ENCODE assay signal across 7 cellular contexts in the genomic region with DNA sequence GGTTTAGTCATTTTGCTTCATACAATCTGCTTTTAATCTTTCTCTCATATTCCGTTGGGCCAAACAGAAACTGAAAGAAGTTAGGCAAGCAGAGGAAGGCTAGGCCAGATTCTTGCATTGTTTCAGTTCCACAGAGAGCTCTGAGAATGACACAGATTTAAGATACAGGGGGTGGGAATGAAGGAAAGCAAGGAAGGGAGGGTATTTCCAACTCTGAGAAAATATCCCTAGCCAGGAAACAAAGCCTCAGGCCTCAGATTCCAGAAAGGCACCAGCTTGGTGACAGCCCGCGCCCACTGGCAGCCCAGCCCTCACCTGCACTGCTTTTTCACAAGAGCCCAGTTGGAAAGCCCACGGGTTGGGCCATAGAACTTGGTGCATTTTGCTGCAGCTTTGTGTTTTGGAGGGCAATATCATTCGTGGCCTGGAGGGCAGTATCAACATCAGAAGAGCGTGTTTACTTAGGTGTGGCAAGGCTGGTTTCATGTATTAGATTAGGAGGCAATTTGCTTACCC.
DNase-seq lines count a peak whose midpoint lies in the region; ATAC-seq and TF ChIP-seq lines count a peak whose summit lies in the region.

No MANE protein-coding gene starts in this region.

- H3K4me1 ChIP-seq in esophagus squamous epithelium (peaks cover 6 to 35% (median 17%) of the 10 kb centered on the region in 3 donors), SJCRH30 (peaks cover 8% of the 10 kb centered on the region), PC-3 (ENCODE audit: insufficient read depth, low read length) (peaks cover 22% of the 10 kb centered on the region)

- no peaks in the 10 kb centered on the region for H3K9me2 ChIP-seq in PC-3 (replicated peaks; ENCODE audit: low read length)

- peak; percentile 51 for DNase-seq in GM13977 (ENCODE audit: low spot score)
- peak; percentile 67 for DNase-seq in NOMO-1 treated with DMSO at 0.1 percent for 48 hours (lab: John Stamatoyannopoulos, UW; ENCODE audit: unreplicated experiment)
- DNase-seq in esophagus squamous epithelium (lab: John Stamatoyannopoulos, UW): no peak
- peak; percentile 78 for DNase-seq in renal cortical epithelial cell (ENCODE audit: low read depth)
- no peak for DNase-seq in SJCRH30
- DNase-seq in PC-3: no peak

- no peaks in the 10 kb centered on the region for H3K27me3 ChIP-seq in esophagus squamous epithelium
- no peaks in the 10 kb centered on the region for H3K27me3 ChIP-seq in SJCRH30
- no peaks in the 10 kb centered on the region for H3K27me3 ChIP-seq in PC-3 (ENCODE audit: low read length)

- H3K9me3 ChIP-seq in esophagus squamous epithelium (no peaks in the 10 kb centered on the region), SJCRH30 (replicated peaks) (no peaks in the 10 kb centered on the region), PC-3 (ENCODE audit: low read length) (no peaks in the 10 kb centered on the region)

- H3K4me2 ChIP-seq in PC-3 (ENCODE audit: low read length): no peak overlapping the region

- no TSS peak for BruUV-seq in PC-3 (replicated peaks; lab: Mats Ljungman, UMichigan)

- CTCF ChIA-PET in PC-3 (lab: Charles Lee): no interaction called here

- H2AFZ ChIP-seq in PC-3 (ENCODE audit: low read length): no peak overlapping the region

- ATAC-seq in GM21825 (IDR thresholded peaks at IDR 0.05; ENCODE audit: unreplicated experiment) (peak; percentile 64), PC-3 (no peak)

- POLR2A ChIA-PET in PC-3 (lab: Charles Lee; ENCODE audit: unreplicated experiment): no interaction called here

- H3K27ac ChIP-seq in esophagus squamous epithelium (peak overlapping the region; percentile 41 to 74 (median 64)), SJCRH30 (no peak overlapping the region), PC-3 (ENCODE audit: low read length) (no peak overlapping the region)

- intact Hi-C loops in esophagus squamous epithelium (cut with DNase I) (no loop called here), PC-3 (cut with micrococcal nuclease) (no loop called here)

- H3F3A ChIP-seq in PC-3 (ENCODE audit: low read length, unreplicated experiment): no peaks in the 10 kb centered on the region

- WGBS in esophagus squamous epithelium, 2 donors: 31 to 32% methylated on average over 4 to 6 of the region's 6 CpGs

- no peak for TF ChIP-seq POLR2A in esophagus squamous epithelium (IDR thresholded peaks at IDR 0.05)

- H3K79me2 ChIP-seq in PC-3 (ENCODE audit: low read length): no peaks in the 10 kb centered on the region

- in situ Hi-C loops in GM13977 (cut with MboI; ENCODE audit: low pct_unique_long_range_greater_than_20kb, low sequenced_read_pairs, unreplicated experiment): no loop called here

- H3K4me3 ChIP-seq in esophagus squamous epithelium (peak overlapping the region in 2 of 4 donors; percentile 6 to 42), SJCRH30 (no peak overlapping the region), PC-3 (ENCODE audit: low read length) (no peak overlapping the region)

- no peaks in the 10 kb centered on the region for H4K20me1 ChIP-seq in PC-3 (ENCODE audit: low read length)

- no peaks in the 10 kb centered on the region for H3K36me3 ChIP-seq in esophagus squamous epithelium
- H3K36me3 ChIP-seq in SJCRH30: no peaks in the 10 kb centered on the region
- H3K36me3 ChIP-seq in PC-3 (ENCODE audit: low read depth, low read length): no peaks in the 10 kb centered on the region

- no peak overlapping the region for H3K9ac ChIP-seq in PC-3 (ENCODE audit: low read length)

- TF ChIP-seq CTCF in GM13977 (IDR thresholded peaks at IDR 0.05; ENCODE audit: extremely low read depth, insufficient read depth, missing control alignments): no peak
- TF ChIP-seq CTCF in esophagus squamous epithelium (IDR thresholded peaks at IDR 0.05): peak in 1 of 6 experiments; percentile 3
- TF ChIP-seq CTCF in PC-3 (conservative IDR thresholded peaks at IDR 0.05; ENCODE audit: low read depth, low read length): no peak

Comparison
In these comparisons a context has a peak if more than half of its experiments do, and no peak if none do; other contexts are left out.
1. DNase-seq: peak in GM13977 (single experiment), NOMO-1 treated with DMSO at 0.1 percent for 48 hours (single experiment) and renal cortical epithelial cell (single experiment); none in esophagus squamous epithelium (single experiment), SJCRH30 (0 of 2) and PC-3 (single experiment).
2. H3K27ac ChIP-seq: peak in esophagus squamous epithelium (4 of 4); none in SJCRH30 (single experiment) and PC-3 (single experiment).